Comparison of ENCODE assay signal across 7 cellular contexts in genomic region chr12:14629832-14630688, GRCh38.
DNase-seq lines count a peak whose midpoint lies in the region; ATAC-seq and TF ChIP-seq lines count a peak whose summit lies in the region.

No MANE protein-coding gene starts in this region.

- no peak overlapping the region for H3K4me3 Mint-ChIP-seq in T-cell

- H3K4me1 Mint-ChIP-seq in T-cell = no peaks in the 10 kb centered on the region

- no peak overlapping the region for H3K27ac Mint-ChIP-seq in T-cell

- H3K9me3 ChIP-seq in right cardiac atrium (ENCODE audit: control insufficient read depth, low read length) (no peaks in the 10 kb centered on the region), sigmoid colon (no peaks in the 10 kb centered on the region)

- H3K9me3 Mint-ChIP-seq in T-cell = no peaks in the 10 kb centered on the region

- H3K4me1 ChIP-seq in right cardiac atrium (ENCODE audit: control insufficient read depth, insufficient read depth, low read length) (no peaks in the 10 kb centered on the region), sigmoid colon (peaks cover 0 to 3% (median 0%) of the 10 kb centered on the region in 4 donors)

- ATAC-seq in GM18498 (IDR thresholded peaks at IDR 0.05; ENCODE audit: unreplicated experiment) (peak; percentile 97), HG02759 (IDR thresholded peaks at IDR 0.05; ENCODE audit: unreplicated experiment) (peak; percentile 99), T-cell (replicated peaks in 1 of 4) (peak; percentile 90 to 99 (median 95)), right cardiac atrium (peak; percentile 96 to 97)

- DNase-seq in NCI-H1417 treated with DMSO at 0.1 percent for 48 hours (lab: John Stamatoyannopoulos, UW) = peak; percentile 57
- peak; percentile 13 to 69 (median 47) for DNase-seq in T-cell
- peak; percentile 19 for DNase-seq in amniotic stem cell (lab: John Stamatoyannopoulos, UW)
- peak; percentile 47 to 83 (median 52) for DNase-seq in right cardiac atrium
- DNase-seq in sigmoid colon = peak; percentile 78

- no peak for TF ChIP-seq POLR2A in sigmoid colon (IDR thresholded peaks at IDR 0.05)

- WGBS in right cardiac atrium = 19% methylated on average over 8 of the region's 8 CpGs
- WGBS in sigmoid colon, 2 donors = 13 to 22% methylated on average over 8 of the region's 8 CpGs

- POLR2A ChIA-PET in T-cell (lab: Charles Lee) = no interaction called here

- no peaks in the 10 kb centered on the region for H3K27me3 Mint-ChIP-seq in T-cell

- TF ChIP-seq EP300 in sigmoid colon (IDR thresholded peaks at IDR 0.05) = no peak

- H3K27me3 ChIP-seq in right cardiac atrium (ENCODE audit: control insufficient read depth, insufficient read depth) (no peaks in the 10 kb centered on the region), sigmoid colon (no peaks in the 10 kb centered on the region)

- no peaks in the 10 kb centered on the region for H3K36me3 Mint-ChIP-seq in T-cell

- intact Hi-C loops in right cardiac atrium (cut with DNase I) = loop anchor here in 2 of 4 donors (2.0 to 10.0 kb wide), 3 partner anchors 32 to 85 kb away; no protein-coding TSS in a partner anchor
- intact Hi-C loops in sigmoid colon (cut with DNase I) = loop anchor here (2.0 to 10.0 kb wide), 2 partner anchors 87 to 365 kb away; no protein-coding TSS in a partner anchor

- CTCF ChIA-PET in T-cell (lab: Charles Lee) = interaction anchor here (0.6 to 4.0 kb wide), 22 partner anchors 8 to 1529 kb away, joined by 3 to 21 read pairs (median 4); no protein-coding TSS in a partner anchor

- H3K27ac ChIP-seq in right cardiac atrium (ENCODE audit: low read length) (no peak overlapping the region), sigmoid colon (no peak overlapping the region)

- peak; percentile 93 to 98 (median 97) for TF ChIP-seq CTCF in sigmoid colon (IDR thresholded peaks at IDR 0.05)

- H3K4me3 ChIP-seq in right cardiac atrium (ENCODE audit: low read length) (no peak overlapping the region), sigmoid colon (no peak overlapping the region)

- no peaks in the 10 kb centered on the region for H3K36me3 ChIP-seq in sigmoid colon

Comparison
In these comparisons a context has a peak if more than half of its experiments do, and no peak if none do; other contexts are left out.
1. DNase-seq: peak in every context shown above with its lines; median percentile 78 in sigmoid colon; 57 in NCI-H1417 treated with DMSO at 0.1 percent for 48 hours; 52 in right cardiac atrium; 47 in T-cell; 19 in amniotic stem cell.